Comparison of ENCODE assay signal across 8 cellular contexts in the genomic region with DNA sequence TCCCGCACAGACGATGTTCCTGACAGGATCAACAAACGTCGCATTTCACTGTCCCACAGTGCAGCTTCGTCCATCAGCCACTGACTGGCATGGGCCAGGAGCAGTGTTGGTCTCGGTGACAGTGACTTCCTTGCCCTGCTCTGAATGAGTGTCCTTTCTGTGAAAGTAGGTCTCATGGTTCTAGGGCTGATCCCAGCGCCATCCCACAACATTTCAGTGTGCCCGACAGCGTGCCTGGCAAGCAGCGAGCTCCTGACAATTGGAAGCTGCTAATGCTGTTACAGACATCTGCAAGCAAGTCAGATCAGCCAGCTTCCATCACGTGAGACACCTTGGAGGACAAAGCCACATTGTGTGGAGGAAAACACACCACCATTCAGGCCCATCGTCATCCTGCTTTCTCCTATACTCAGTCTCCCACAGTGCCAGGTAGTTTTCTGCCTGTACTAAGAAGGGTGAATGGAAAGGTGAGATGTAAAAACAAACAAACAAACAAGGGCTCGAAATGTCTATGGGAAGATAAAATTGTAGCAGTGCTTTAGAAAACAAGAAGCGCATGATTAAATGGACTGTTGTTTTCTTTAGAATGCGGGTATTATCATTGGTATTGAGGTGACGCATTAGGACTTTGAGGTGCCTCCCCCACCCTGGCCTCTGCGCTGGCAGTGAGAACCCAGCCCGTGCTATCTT. TPM values are rescaled to one million over a fixed set of nuclear protein-coding genes. Genes with fewer than 3 reads are reported as not detected.
DNase-seq lines count a peak whose midpoint lies in the region; ATAC-seq and TF ChIP-seq lines count a peak whose summit lies in the region.

No MANE protein-coding gene starts in this region.

- WGBS in adrenal gland, 4 donors = 37 to 49% (median 44%) methylated on average over 16 to 18 of the region's 18 CpGs

- peak overlapping the region; percentile 56 to 94 (median 85) for H3K27ac ChIP-seq in adrenal gland

- intact Hi-C loops in adrenal gland (cut with DNase I) = no loop called here
- intact Hi-C loops in left ventricle myocardium superior (cut with micrococcal nuclease) = no loop called here
- intact Hi-C loops in sciatic nerve (cut with DNase I) = no loop called here

- TF ChIP-seq CTCF in adrenal gland (IDR thresholded peaks at IDR 0.05) = no peak

- H3K36me3 ChIP-seq in adrenal gland (replicated peaks in 1 of 2) = peaks cover 0 to 4% of the 10 kb centered on the region in 2 donors

- H3K4me3 ChIP-seq in adrenal gland = peak overlapping the region in 1 of 4 donors; percentile 16

- peak; percentile 13 for ATAC-seq in left ventricle myocardium superior
- peak; percentile 68 for ATAC-seq in sciatic nerve
- no peak for ATAC-seq in GM19455 (IDR thresholded peaks at IDR 0.05; ENCODE audit: unreplicated experiment)
- ATAC-seq in HG02973 (IDR thresholded peaks at IDR 0.05; ENCODE audit: unreplicated experiment) = no peak
- ATAC-seq in GM18502 (IDR thresholded peaks at IDR 0.05; ENCODE audit: poor library complexity, unreplicated experiment) = no peak

- no peaks in the 10 kb centered on the region for H3K27me3 ChIP-seq in adrenal gland

- H3K4me1 ChIP-seq in adrenal gland (replicated peaks in 1 of 2) = peaks cover 27 to 40% of the 10 kb centered on the region in 2 donors

- no peaks in the 10 kb centered on the region for H3K9me3 ChIP-seq in adrenal gland (replicated peaks in 1 of 3)

- DNase-seq in GM03348 (ENCODE audit: low spot score) = peak; percentile 13
- DNase-seq in adrenal gland = peak in 3 of 7 donors; percentile 29 to 81 (median 33)
- no peak for DNase-seq in left ventricle myocardium superior
- DNase-seq in sciatic nerve (ENCODE audit: low spot score) = no peak
- no peak for DNase-seq in COLO829 (ENCODE audit: low spot score)

- TF ChIP-seq POLR2A in adrenal gland (IDR thresholded peaks at IDR 0.05) = no peak

RNA-seq across cellular contexts. Expression of gene ERRFI1, which starts 21.9 kb away (rescaled TPM):
- total RNA-seq in adrenal gland (10 to 100 TPM; 16.0 to 71.5 (median 29.0) TPM), left ventricle myocardium superior (10.2 TPM), sciatic nerve (33.7 TPM)
- 10 to 100 TPM; 14.4 to 29.8 (median 16.0) TPM for polyA plus RNA-seq in adrenal gland

RNA-seq across cellular contexts. Expression of gene PARK7, which starts 42.7 kb away (rescaled TPM):
- total RNA-seq in adrenal gland (100 to 1,000 TPM; 266 to 478 (median 362) TPM), left ventricle myocardium superior (335 TPM), sciatic nerve (249 TPM)
- polyA plus RNA-seq in adrenal gland = 100 to 1,000 TPM; 274 to 697 (median 537) TPM

Comparison
In these comparisons a context has a peak if more than half of its experiments do, and no peak if none do; other contexts are left out.
1. ATAC-seq: peak in left ventricle myocardium superior (single experiment) and sciatic nerve (single experiment); none in GM19455 (single experiment), HG02973 (single experiment) and GM18502 (single experiment).